17 cellular contexts compared by ENCODE assay signal in the genomic region with DNA sequence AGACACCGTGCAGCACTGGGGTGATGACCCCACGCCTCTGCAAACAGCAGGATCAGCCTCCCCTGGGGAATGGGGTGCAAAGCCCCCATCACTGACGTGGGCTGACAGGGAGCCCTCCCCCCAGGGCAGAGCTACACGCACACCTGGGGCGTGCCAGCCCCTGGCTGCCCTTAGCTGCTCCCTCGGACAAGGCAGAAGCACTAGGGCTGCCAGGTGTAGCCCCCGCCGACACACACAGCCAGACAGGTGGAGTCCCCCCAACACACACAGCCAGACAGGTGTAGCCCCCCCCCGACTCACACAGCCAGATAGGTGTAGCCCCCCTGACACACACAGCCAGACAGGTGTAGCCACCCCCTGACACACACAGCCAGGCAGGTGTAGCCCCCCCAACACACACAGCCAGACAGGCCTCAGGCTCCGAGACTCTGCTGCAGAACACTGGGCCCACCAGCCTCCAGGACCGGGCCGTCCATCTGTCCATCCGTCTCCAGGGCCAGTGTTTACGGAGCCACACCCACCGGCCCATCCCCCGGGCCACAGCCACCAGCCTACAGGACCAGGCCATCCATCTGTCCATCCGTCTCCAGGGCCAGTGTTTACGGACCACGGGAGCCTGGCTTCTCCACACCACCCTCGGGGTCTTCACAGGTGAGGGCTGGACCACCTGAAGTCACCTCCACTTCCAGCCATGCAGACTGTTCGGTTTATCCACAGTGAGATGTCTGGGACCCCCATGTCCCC. TPM values are rescaled to one million over a fixed set of nuclear protein-coding genes. Genes with fewer than 3 reads are reported as not detected.
DNase-seq lines count a peak whose midpoint lies in the region; ATAC-seq and TF ChIP-seq lines count a peak whose summit lies in the region.
"Had no signal": no experiment of that assay in that cellular context is flagged by ENCODE, and none has a peak within 500 bp of the region (broad histone marks: within the 10 kb centered on the region; RNA-seq: fewer than 3 reads in every experiment).

No MANE protein-coding gene starts in this region.

- DNase-seq in Right ventricle myocardium inferior (ENCODE audit: missing footprints) (peak; percentile 57), Right ventricle myocardium superior (no peak), natural killer cell (no peak), lower lobe of right lung (peak; percentile 45), NCI-H1105 (lab: John Stamatoyannopoulos, UW) (no peak)
- peak; percentile 34 for DNase-seq in natural killer cell treated with Interleukin-12 subunit alpha and Interleukin-12 subunit beta and Interleukin-15 and Interleukin-18, amount 100 ng/mL, for 72 hours (ENCODE audit: low spot score)
- DNase-seq: AML-193; Calu3; CD8-positive, alpha-beta T cell; DMS79 treated with DMSO at 0.1 percent for 48 hours; GF-D8; GOT3; H7 had no signal

- no peaks in the 10 kb centered on the region for H3K36me3 Mint-ChIP-seq in natural killer cell treated with Interleukin-12 subunit alpha and Interleukin-12 subunit beta and Interleukin-15 and Interleukin-18, amount 100 ng/mL, for 72 hours
- no peaks in the 10 kb centered on the region for H3K36me3 Mint-ChIP-seq in natural killer cell

- no peak for ATAC-seq in Right ventricle myocardium inferior
- ATAC-seq in Right ventricle myocardium superior (ENCODE audit: poor library complexity), result no peak
- ATAC-seq in natural killer cell treated with Interleukin-12 subunit alpha and Interleukin-12 subunit beta and Interleukin-15 and Interleukin-18, amount 100 ng/mL, for 72 hours, result no peak
- ATAC-seq in natural killer cell, result no peak
- no peak for ATAC-seq in lower lobe of right lung
- no peak for ATAC-seq in HG03521 (IDR thresholded peaks at IDR 0.05; ENCODE audit: unreplicated experiment)
- ATAC-seq: A549; CD8-positive, alpha-beta T cell; HCT116 had no signal

- no peaks in the 10 kb centered on the region for H3K9me3 Mint-ChIP-seq in natural killer cell treated with Interleukin-12 subunit alpha and Interleukin-12 subunit beta and Interleukin-15 and Interleukin-18, amount 100 ng/mL, for 72 hours
- H3K9me3 Mint-ChIP-seq in natural killer cell, result no peaks in the 10 kb centered on the region
- H3K9me3 Mint-ChIP-seq: CD8-positive, alpha-beta T cell had no signal

- H3K27me3 ChIP-seq in lower lobe of right lung (ENCODE audit: low read depth), result peaks cover 16% of the 10 kb centered on the region

- no peak overlapping the region for H3K4me3 ChIP-seq in lower lobe of right lung
- H3K4me3 ChIP-seq: A549 had no signal

- no peaks in the 10 kb centered on the region for H3K36me3 ChIP-seq in lower lobe of right lung

- intact Hi-C loops in Right ventricle myocardium inferior (cut with DNase I), result no loop called here
- intact Hi-C loops in Right ventricle myocardium superior (cut with DNase I), result no loop called here
- intact Hi-C loops in natural killer cell (cut with micrococcal nuclease), result no loop called here
- intact Hi-C loops in lower lobe of right lung (cut with DNase I), result no loop called here

- peaks cover 19% of the 10 kb centered on the region for H3K4me1 ChIP-seq in lower lobe of right lung

- no peak overlapping the region for H3K27ac ChIP-seq in lower lobe of right lung
- H3K27ac ChIP-seq: 22Rv1, A549 had no signal

- no peak overlapping the region for H3K27ac Mint-ChIP-seq in natural killer cell treated with Interleukin-12 subunit alpha and Interleukin-12 subunit beta and Interleukin-15 and Interleukin-18, amount 100 ng/mL, for 72 hours
- no peak overlapping the region for H3K27ac Mint-ChIP-seq in natural killer cell
- H3K27ac Mint-ChIP-seq: CD8-positive, alpha-beta T cell had no signal

- H3K4me3 Mint-ChIP-seq in natural killer cell treated with Interleukin-12 subunit alpha and Interleukin-12 subunit beta and Interleukin-15 and Interleukin-18, amount 100 ng/mL, for 72 hours, result no peak overlapping the region
- H3K4me3 Mint-ChIP-seq in natural killer cell, result no peak overlapping the region
- H3K4me3 Mint-ChIP-seq: CD8-positive, alpha-beta T cell had no signal

- peaks cover 0 to 5% of the 10 kb centered on the region in 2 donors for H3K4me1 Mint-ChIP-seq in natural killer cell treated with Interleukin-12 subunit alpha and Interleukin-12 subunit beta and Interleukin-15 and Interleukin-18, amount 100 ng/mL, for 72 hours (ENCODE audit: low read depth in 2 of 2)
- H3K4me1 Mint-ChIP-seq in natural killer cell, result peaks cover 5 to 12% of the 10 kb centered on the region in 2 donors

- no peaks in the 10 kb centered on the region for H3K9me3 ChIP-seq in lower lobe of right lung

- TF ChIP-seq CTCF in natural killer cell (IDR thresholded peaks at IDR 0.05), result no peak
- no peak for TF ChIP-seq CTCF in lower lobe of right lung (IDR thresholded peaks at IDR 0.05)

- H3K27me3 Mint-ChIP-seq in natural killer cell treated with Interleukin-12 subunit alpha and Interleukin-12 subunit beta and Interleukin-15 and Interleukin-18, amount 100 ng/mL, for 72 hours, result peaks cover 0 to 2% of the 10 kb centered on the region in 2 donors
- H3K27me3 Mint-ChIP-seq in natural killer cell (ENCODE audit: low read depth in 2 of 2), result peaks cover 0 to 3% of the 10 kb centered on the region in 2 donors

RNA-seq across cellular contexts. Expression of gene ANO9, which starts 3.5 kb away (rescaled TPM):
- total RNA-seq in Right ventricle myocardium inferior, result 0.41 TPM
- 0.08 TPM for total RNA-seq in Right ventricle myocardium superior
- total RNA-seq in natural killer cell treated with Interleukin-12 subunit alpha and Interleukin-12 subunit beta and Interleukin-15 and Interleukin-18, amount 100 ng/mL, for 72 hours, result 1 to 10 TPM; 2.4 to 6.7 TPM
- 10 to 100 TPM; 15.1 to 21.3 (median 15.1) TPM for total RNA-seq in natural killer cell
- total RNA-seq in lower lobe of right lung, result 21.6 TPM

RNA-seq across cellular contexts. Expression of gene PTDSS2, which starts 11.8 kb away (rescaled TPM):
- total RNA-seq in Right ventricle myocardium inferior (27.8 TPM), Right ventricle myocardium superior (25.5 TPM), natural killer cell (10 to 100 TPM; 21.5 to 25.1 (median 23.4) TPM), lower lobe of right lung (32.9 TPM)
- 10 to 100 TPM; 20.6 to 56.9 TPM for total RNA-seq in natural killer cell treated with Interleukin-12 subunit alpha and Interleukin-12 subunit beta and Interleukin-15 and Interleukin-18, amount 100 ng/mL, for 72 hours

RNA-seq across cellular contexts. Expression of gene SIGIRR, which starts 23.5 kb away (rescaled TPM):
- 50.0 TPM for total RNA-seq in Right ventricle myocardium inferior
- total RNA-seq in Right ventricle myocardium superior, result 38.6 TPM
- total RNA-seq in natural killer cell treated with Interleukin-12 subunit alpha and Interleukin-12 subunit beta and Interleukin-15 and Interleukin-18, amount 100 ng/mL, for 72 hours, result 10 to 100 TPM; 39.0 to 44.9 TPM
- total RNA-seq in natural killer cell, result 100 to 1,000 TPM; 619 to 690 (median 666) TPM
- 91.8 TPM for total RNA-seq in lower lobe of right lung

RNA-seq across cellular contexts. Expression of gene PKP3, which starts 44.3 kb away (rescaled TPM):
- total RNA-seq in Right ventricle myocardium inferior (0.32 TPM), Right ventricle myocardium superior (0.86 TPM), natural killer cell (under 1 TPM in 2 of 3 donors, not detected in 1; 0.29 to 0.56 TPM), lower lobe of right lung (23.1 TPM)
- not detected for total RNA-seq in natural killer cell treated with Interleukin-12 subunit alpha and Interleukin-12 subunit beta and Interleukin-15 and Interleukin-18, amount 100 ng/mL, for 72 hours

Comparison
In these comparisons a context has a peak if more than half of its experiments do, and no peak if none do; other contexts are left out.
1. DNase-seq: peak in Right ventricle myocardium inferior (single experiment), natural killer cell treated with Interleukin-12 subunit alpha and Interleukin-12 subunit beta and Interleukin-15 and Interleukin-18, amount 100 ng/mL, for 72 hours (single experiment) and lower lobe of right lung (single experiment); none in Right ventricle myocardium superior (single experiment), natural killer cell (single experiment) and NCI-H1105 (single experiment).